ENCODE assay signal across 22 cellular contexts in genomic region chr16:46427340-46428107, GRCh38.
A peak's percentile ranks its signal among the peaks of the same experiment; 100 is the strongest.
DNase-seq lines count a peak whose midpoint lies in the region; ATAC-seq, FAIRE-seq and TF ChIP-seq lines count a peak whose summit lies in the region.
"Had no signal": no experiment of that assay in that cellular context is flagged by ENCODE, and none has a peak within 500 bp of the region (broad histone marks: within the 10 kb centered on the region; RNA-seq: fewer than 3 reads in every experiment).

No MANE protein-coding gene starts in this region.

- TF ChIP-seq POLR2A in K562 (conservative IDR thresholded peaks at IDR 0.05) = no peak

- FAIRE-seq in K562 (lab: Jason Lieb, UNC) = no peak
- FAIRE-seq: G401.6 had no signal

- TF ChIP-seq RAD21 in K562 (CRISPR knock-in tag; conservative IDR thresholded peaks at IDR 0.05 in 1 of 2, IDR thresholded peaks at IDR 0.05 in 1 of 2) = no peak

- H3K4me1 ChIP-seq in K562 (replicated peaks in 1 of 2; ENCODE audit: control insufficient read depth in 2 of 2, insufficient read depth in 2 of 2, low read length in 2 of 2) (peaks cover 0 to 12% of the 10 kb centered on the region in 2 experiments; a peak in 1 of 5 replicates), parathyroid adenoma (no peaks in the 10 kb centered on the region)

- H3K4me2 ChIP-seq in K562 (ENCODE audit: insufficient read depth, low read length) = no peak overlapping the region
- H3K4me2 ChIP-seq in parathyroid adenoma (ENCODE audit: low read length) = peak overlapping the region; percentile 65
- H3K4me2 ChIP-seq: GM23338 had no signal

- H3K27me3 ChIP-seq in K562 (ENCODE audit: control insufficient read depth in 2 of 2, insufficient read depth in 2 of 2, low read length in 2 of 2) (peaks cover 12 to 19% of the 10 kb centered on the region in 2 experiments; a peak in 2 of 5 replicates), parathyroid adenoma (ENCODE audit: control insufficient read depth, insufficient read depth, low read length) (no peaks in the 10 kb centered on the region)

- H3K4me3 ChIP-seq in K562 (no peak overlapping the region), parathyroid adenoma (ENCODE audit: low read depth, low read length) (peak overlapping the region; percentile 11)
- H3K4me3 ChIP-seq: GM23338, SK-N-MC had no signal

- CTCF ChIA-PET in GM10248 (lab: Yijun Ruan, JAX) = no interaction called here
- CTCF ChIA-PET in K562 (lab: Yijun Ruan, JAX; ENCODE audit: low intra/inter-chr PET ratio) = no interaction called here

- in situ Hi-C loops in K562 (cut with MboI) = no loop called here

- no peaks in the 10 kb centered on the region for H4K20me1 ChIP-seq in K562 (replicated peaks; ENCODE audit: control insufficient read depth, insufficient read depth, low read length)

- intact Hi-C loops in K562 (cut with micrococcal nuclease) = no loop called here

- H3K9me1 ChIP-seq in K562 (ENCODE audit: control insufficient read depth, insufficient read depth, low read length) = no peaks in the 10 kb centered on the region

- POLR2A ChIA-PET in GM10248 (lab: Yijun Ruan, JAX) = no interaction called here
- POLR2A ChIA-PET in K562 (lab: Yijun Ruan, JAX) = no interaction called here

- TF ChIP-seq EP300 in K562 (IDR thresholded peaks at IDR 0.05; ENCODE audit: low read length) = no peak

- no peaks in the 10 kb centered on the region for H3K36me3 ChIP-seq in K562 (ENCODE audit: control insufficient read depth, insufficient read depth, low read length)
- no peaks in the 10 kb centered on the region for H3K36me3 ChIP-seq in parathyroid adenoma (ENCODE audit: control insufficient read depth, insufficient read depth, low read length)

- no peaks in the 10 kb centered on the region for H3K9me3 ChIP-seq in K562 (replicated peaks; ENCODE audit: control insufficient read depth, insufficient read depth, low read depth, low read length)
- no peaks in the 10 kb centered on the region for H3K9me3 ChIP-seq in parathyroid adenoma (ENCODE audit: control insufficient read depth, low read length)

- WGBS in K562 (ENCODE audit: insufficient coverage, low coverage, missing lambda C conversion rate) = 10% methylated on average over 41 of the region's 48 CpGs

- DNase-seq in GM10248 (ENCODE audit: extremely low spot score) (peak; percentile 0), K562 (ENCODE audit: extremely low read depth in 1 of 4, low spot score in 3 of 4) (peak in 1 of 4 experiments; percentile 1), EL (no peak), NCI-H524 treated with DMSO at 0.1 percent for 48 hours (lab: John Stamatoyannopoulos, UW) (no peak), hypothalamus (lab: John Stamatoyannopoulos, UW) (no peak), glomerular visceral epithelial cell (ENCODE audit: extremely low spot score) (no peak)
- DNase-seq: C1 segment of cervical spinal cord, DMS153, HCEC 1CT, Karpas-422, MV-4-11, NCI-H1105 treated with DMSO at 0.1 percent for 48 hours, NCI-H2029 treated with DMSO at 0.1 percent for 48 hours, NCI-H526, PC-3, RPMI8226, SHP77 treated with DMSO at 0.1 percent for 48 hours had no signal

- H3K9ac ChIP-seq in K562 (ENCODE audit: insufficient read depth in 1 of 2, low read depth in 2 of 2, low read length in 2 of 2) (no peak overlapping the region; a peak in 1 of 4 replicates), parathyroid adenoma (no peak overlapping the region)

- ATAC-seq in K562 = no peak
- ATAC-seq: CD8-positive, alpha-beta T cell; GM23338; PC-3 had no signal

- no peak for TF ChIP-seq CTCF in GM10248 (IDR thresholded peaks at IDR 0.05; ENCODE audit: control extremely low read depth, extremely low read depth, low read depth, missing control alignments)
- TF ChIP-seq CTCF in K562 (IDR thresholded peaks at IDR 0.05 in 2 of 3, conservative IDR thresholded peaks at IDR 0.05 in 1 of 3; ENCODE audit: insufficient read depth in 2 of 3, low read depth in 1 of 3, low read length in 3 of 3) = no peak
- TF ChIP-seq CTCF in parathyroid adenoma (IDR thresholded peaks at IDR 0.05) = no peak

- no TSS peak for BruUV-seq in K562 (replicated peaks; lab: Mats Ljungman, UMichigan)

- H3K27ac ChIP-seq in K562 (ENCODE audit: extremely low read depth, low read depth, low read length) (no peak overlapping the region), parathyroid adenoma (no peak overlapping the region)
- H3K27ac ChIP-seq: SK-N-MC had no signal

- H2AFZ ChIP-seq in K562 (ENCODE audit: low read depth, low read length) = no peak overlapping the region
- no peak overlapping the region for H2AFZ ChIP-seq in parathyroid adenoma
- H2AFZ ChIP-seq: GM23338 had no signal

- H3K79me2 ChIP-seq in K562 (ENCODE audit: control insufficient read depth, insufficient read depth, low read length) = no peaks in the 10 kb centered on the region
- H3K79me2 ChIP-seq in parathyroid adenoma = no peaks in the 10 kb centered on the region

TF ChIP-seq in K562, 482 proteins besides CTCF, POLR2A, EP300 and RAD21:
- no peak for TF ChIP-seq NR2C1 (IDR thresholded peaks at IDR 0.05)
- TF ChIP-seq NR2C1 (tag; IDR thresholded peaks at IDR 0.05) = no peak
- TF ChIP-seq CBX2 (IDR thresholded peaks at IDR 0.05; ENCODE audit: insufficient read depth, low read length, poor library complexity, severe bottlenecking) = peak; percentile 56
